8 cellular contexts compared by ENCODE assay signal in the genomic region with DNA sequence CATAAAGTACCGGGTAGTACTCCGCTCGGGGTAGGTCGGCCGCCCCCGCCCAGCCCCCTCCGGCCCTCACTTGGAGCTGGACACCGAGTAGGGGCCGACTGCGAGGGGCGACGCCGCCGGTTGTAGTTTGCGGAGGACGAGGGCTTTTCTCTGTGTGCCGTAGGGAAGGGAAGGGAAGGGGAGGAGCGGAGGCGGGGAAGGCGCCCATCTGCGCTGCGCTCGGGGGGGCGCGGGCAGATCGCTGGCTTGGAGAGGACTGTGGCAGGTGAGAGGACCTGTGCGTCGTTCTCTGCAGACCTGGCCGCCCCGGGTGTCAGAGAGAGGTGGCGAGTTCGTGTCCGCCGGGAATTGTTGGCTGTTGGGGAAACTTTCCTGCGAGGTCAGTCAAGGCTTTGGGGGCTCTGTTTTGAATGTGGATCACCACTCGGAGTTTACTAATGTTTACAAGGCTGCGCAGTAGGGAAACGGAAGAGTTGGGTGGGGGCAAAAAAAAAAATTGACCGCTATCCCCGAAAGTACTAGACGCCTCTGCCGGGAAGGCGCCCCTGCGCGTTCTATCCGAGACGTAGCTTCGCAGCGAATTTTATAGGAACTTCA. TPM values are rescaled to one million over a fixed set of nuclear protein-coding genes. Genes with fewer than 3 reads are reported as not detected.
DNase-seq lines count a peak whose midpoint lies in the region; ATAC-seq and TF ChIP-seq lines count a peak whose summit lies in the region.

No MANE protein-coding gene starts in this region.

- no peaks in the 10 kb centered on the region for H3K9me3 ChIP-seq in BE2C
- H3K9me3 ChIP-seq in SJSA1 (replicated peaks): no peaks in the 10 kb centered on the region
- no peaks in the 10 kb centered on the region for H3K9me3 ChIP-seq in body of pancreas

- DNase-seq in BE2C (peak; percentile 58), HFF-Myc (ENCODE audit: extremely low read depth, low read depth) (no peak), SJSA1 (ENCODE audit: low read depth in 1 of 2, low spot score in 2 of 2) (peak in 1 of 2 experiments; percentile 93), body of pancreas (peak; percentile 65 to 68 (median 66)), immature natural killer cell (no peak)
- peak; percentile 43 for DNase-seq in stimulated activated CD4-positive, alpha-beta T cell treated with anti-CD3 and anti-CD28 coated beads, Interleukin-12 subunit alpha, Interleukin-12 subunit beta, amount 100 ng/mL, for 4 hours

- peaks cover 34 to 40% of the 10 kb centered on the region in 2 donors for H3K4me1 Mint-ChIP-seq in immature natural killer cell

- H3K27me3 Mint-ChIP-seq in immature natural killer cell (ENCODE audit: low read depth in 3 of 3): peaks cover 19 to 28% (median 27%) of the 10 kb centered on the region in 3 donors

- no peaks in the 10 kb centered on the region for H3K4me1 ChIP-seq in BE2C
- H3K4me1 ChIP-seq in SJSA1 (replicated peaks): peaks cover 19% of the 10 kb centered on the region
- peaks cover 26% of the 10 kb centered on the region for H3K4me1 ChIP-seq in body of pancreas

- TF ChIP-seq CTCF in BE2C (IDR thresholded peaks at IDR 0.05; ENCODE audit: low read depth, low read length) (no peak), HFF-Myc (IDR thresholded peaks at IDR 0.05; ENCODE audit: low read depth, low read length, missing control alignments) (no peak), body of pancreas (IDR thresholded peaks at IDR 0.05) (peak in 2 of 7 experiments; percentile 8 to 11)

- peak; percentile 100 for TF ChIP-seq POLR2A in body of pancreas (IDR thresholded peaks at IDR 0.05)

- intact Hi-C loops in body of pancreas (cut with DNase I): no loop called here

- H3K4me3 ChIP-seq in BE2C (ENCODE audit: low read depth, low read length) (peak overlapping the region; percentile 90), HFF-Myc (replicated peaks; ENCODE audit: low read depth, low read length) (peak overlapping the region; percentile 86), SJSA1 (peak overlapping the region; percentile 63), body of pancreas (peak overlapping the region; percentile 31 to 45)

- ATAC-seq in body of pancreas: no peak
- ATAC-seq in HG03442 (IDR thresholded peaks at IDR 0.05; ENCODE audit: unreplicated experiment): no peak
- ATAC-seq in GM18870 (IDR thresholded peaks at IDR 0.05; ENCODE audit: unreplicated experiment): no peak

- H3K36me3 Mint-ChIP-seq in immature natural killer cell: peaks cover 0 to 5% (median 4%) of the 10 kb centered on the region in 3 donors

- peak overlapping the region; percentile 93 to 99 (median 98) for H3K27ac Mint-ChIP-seq in immature natural killer cell

- H3K36me3 ChIP-seq in BE2C: peaks cover 3% of the 10 kb centered on the region; the same call in 1 of the 2 replicates
- H3K36me3 ChIP-seq in SJSA1: peaks cover 22% of the 10 kb centered on the region
- peaks cover 4 to 7% of the 10 kb centered on the region in 2 donors for H3K36me3 ChIP-seq in body of pancreas (replicated peaks in 1 of 2; ENCODE audit: insufficient read depth in 1 of 2, low read depth in 2 of 2)

- peak overlapping the region; percentile 39 for H3K27ac ChIP-seq in SJSA1
- peak overlapping the region; percentile 98 to 100 (median 99) for H3K27ac ChIP-seq in body of pancreas

- H3K27me3 ChIP-seq in BE2C (no peaks in the 10 kb centered on the region), SJSA1 (replicated peaks) (no peaks in the 10 kb centered on the region), body of pancreas (no peaks in the 10 kb centered on the region)

- H3K9me3 Mint-ChIP-seq in immature natural killer cell: peaks cover 0 to 2% (median 0%) of the 10 kb centered on the region in 6 donors

- peak overlapping the region; percentile 95 to 100 (median 99) for H3K4me3 Mint-ChIP-seq in immature natural killer cell

- 0% methylated on average over 48 to 49 of the region's 49 CpGs for WGBS in body of pancreas, 2 donors

RNA-seq across cellular contexts. Expression of gene ING1, which starts 1.4 kb away (rescaled TPM):
- polyA plus RNA-seq in BE2C (2012; ENCODE audit: insufficient read depth, insufficient read length, low read depth): 23.4 TPM
- 42.7 and 76.0 TPM in 2 replicates for total RNA-seq in SJSA1 (2014; rRNA removed; shearing (Covaris generic))
- total RNA-seq in body of pancreas: 1 to 10 TPM; 3.4 to 4.6 TPM
- polyA plus RNA-seq in immature natural killer cell: 10 to 100 TPM; 12.6 to 20.1 (median 17.6) TPM

RNA-seq across cellular contexts. Expression of gene CARS2, which starts 9.0 kb away (rescaled TPM):
- polyA plus RNA-seq in BE2C (2012; ENCODE audit: insufficient read depth, insufficient read length, low read depth): 69.1 TPM
- 250 and 360 TPM in 2 replicates for total RNA-seq in SJSA1 (2014; rRNA removed; shearing (Covaris generic))
- 10 to 100 TPM; 30.1 to 43.5 TPM for total RNA-seq in body of pancreas
- polyA plus RNA-seq in immature natural killer cell: 10 to 100 TPM; 40.8 to 54.5 (median 40.8) TPM

Comparison
In these comparisons a context has a peak if more than half of its experiments do, and no peak if none do; other contexts are left out.
1. DNase-seq: peak in BE2C (single experiment), body of pancreas (4 of 4) and stimulated activated CD4-positive, alpha-beta T cell treated with anti-CD3 and anti-CD28 coated beads, Interleukin-12 subunit alpha, Interleukin-12 subunit beta, amount 100 ng/mL, for 4 hours (single experiment); none in HFF-Myc (single experiment) and immature natural killer cell (0 of 3).
2. H3K4me3 ChIP-seq: peak in every context shown above with its lines; median percentile 90 in BE2C; 86 in HFF-Myc; 63 in SJSA1; 38 in body of pancreas.